Comparison of ENCODE assay signal across 15 cellular contexts in the genomic region with DNA sequence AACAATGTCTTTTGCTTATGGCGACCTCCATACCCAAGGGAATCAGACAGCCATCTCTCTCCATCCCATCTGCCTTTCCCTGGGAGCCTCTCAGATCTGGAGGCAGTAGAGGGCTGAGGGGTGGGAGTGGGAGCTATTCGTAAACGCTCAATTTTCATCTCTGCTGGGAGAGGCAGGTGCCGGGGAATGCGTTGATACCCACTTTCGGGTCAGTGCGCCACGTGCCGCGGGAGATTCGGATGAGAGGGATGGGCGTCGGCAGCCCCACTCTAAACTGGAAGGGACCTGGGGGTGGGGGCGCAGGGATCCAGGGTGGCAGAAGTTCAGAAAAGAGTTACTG. TPM values are rescaled to one million over a fixed set of nuclear protein-coding genes. Genes with fewer than 3 reads are reported as not detected.
DNase-seq lines count a peak whose midpoint lies in the region; ATAC-seq and TF ChIP-seq lines count a peak whose summit lies in the region.
"Had no signal": no experiment of that assay in that cellular context is flagged by ENCODE, and none has a peak within 500 bp of the region (broad histone marks: within the 10 kb centered on the region; RNA-seq: fewer than 3 reads in every experiment).

No MANE protein-coding gene starts in this region.

- peaks cover 0 to 6% of the 10 kb centered on the region in 2 donors for H3K4me1 ChIP-seq in lung (ENCODE audit: control insufficient read depth in 2 of 2, insufficient read depth in 2 of 2, low read length in 2 of 2)

- no peaks in the 10 kb centered on the region for H3K9me3 Mint-ChIP-seq in activated T-cell treated with anti-CD3 and anti-CD28 coated beads, Interleukin-2, amount 50 U/mL, for 72 hours
- no peaks in the 10 kb centered on the region for H3K9me3 Mint-ChIP-seq in activated naive CD8-positive, alpha-beta T cell treated with anti-CD3 and anti-CD28 coated beads for 36 hours
- no peaks in the 10 kb centered on the region for H3K9me3 Mint-ChIP-seq in activated CD8-positive, alpha-beta memory T cell treated with anti-CD3 and anti-CD28 coated beads, Interleukin-2, amount 10 ng/mL, durations not matched to agents 7 days and 5 days (ENCODE audit: low read depth)
- H3K9me3 Mint-ChIP-seq: activated naive CD4-positive, alpha-beta T cell treated with anti-CD3 and anti-CD28 coated beads for 36 hours had no signal

- H3K27ac ChIP-seq in lung (ENCODE audit: low read depth in 1 of 2, low read length in 1 of 2) (peak overlapping the region in 1 of 2 donors; percentile 44), temporal lobe (ENCODE audit: low read depth, low read length) (peak overlapping the region; percentile 40)
- H3K27ac ChIP-seq: SJSA1 had no signal

- H3K27ac Mint-ChIP-seq in activated T-cell treated with anti-CD3 and anti-CD28 coated beads, Interleukin-2, amount 50 U/mL, for 72 hours: no peak overlapping the region
- no peak overlapping the region for H3K27ac Mint-ChIP-seq in activated naive CD8-positive, alpha-beta T cell treated with anti-CD3 and anti-CD28 coated beads for 36 hours
- no peak overlapping the region for H3K27ac Mint-ChIP-seq in activated CD8-positive, alpha-beta memory T cell treated with anti-CD3 and anti-CD28 coated beads, Interleukin-2, amount 10 ng/mL, durations not matched to agents 7 days and 5 days
- H3K27ac Mint-ChIP-seq: activated naive CD4-positive, alpha-beta T cell treated with anti-CD3 and anti-CD28 coated beads for 36 hours had no signal

- no peak for DNase-seq in activated T-cell treated with anti-CD3 and anti-CD28 coated beads, Interleukin-2, amount 50 U/mL, for 72 hours
- no peak for DNase-seq in activated T-cell treated with anti-CD3 and anti-CD28 coated beads for 4 hours
- no peak for DNase-seq in activated naive CD8-positive, alpha-beta T cell treated with anti-CD3 and anti-CD28 coated beads for 36 hours
- DNase-seq in lung (ENCODE audit: low spot score): no peak
- DNase-seq in activated CD8-positive, alpha-beta memory T cell treated with anti-CD3 and anti-CD28 coated beads, Interleukin-2, amount 10 ng/mL, durations not matched to agents 7 days and 5 days: no peak
- DNase-seq in AG20443 (ENCODE audit: low spot score): no peak
- DNase-seq in NCI-H345 treated with DMSO at 0.1 percent for 48 hours (lab: John Stamatoyannopoulos, UW; ENCODE audit: unreplicated experiment): no peak
- DNase-seq: activated CD4-positive, CD25-positive, alpha-beta regulatory T cell treated with anti-CD3 and anti-CD28 coated beads, Interleukin-2, amount 50 U/mL, for 72 hours; activated naive CD4-positive, alpha-beta T cell treated with anti-CD3 and anti-CD28 coated beads for 36 hours; AML-193; GDM1; NCI-H446 had no signal

- ATAC-seq in activated T-cell treated with anti-CD3 and anti-CD28 coated beads, Interleukin-2, amount 50 U/mL, for 72 hours (replicated peaks in 1 of 2): no peak
- ATAC-seq in lung (ENCODE audit: insufficient read depth, low FRiP score): no peak
- ATAC-seq in activated CD8-positive, alpha-beta memory T cell treated with anti-CD3 and anti-CD28 coated beads, Interleukin-2, amount 10 ng/mL, durations not matched to agents 7 days and 5 days: no peak
- ATAC-seq: K562 had no signal

- 31% methylated on average over 14 of the region's 14 CpGs for WGBS in lung, 2 donors

- peak overlapping the region; percentile 35 for H3K4me3 ChIP-seq in lung
- H3K4me3 ChIP-seq: K562 had no signal

- H3K4me1 Mint-ChIP-seq in activated T-cell treated with anti-CD3 and anti-CD28 coated beads, Interleukin-2, amount 50 U/mL, for 72 hours (ENCODE audit: low read depth): peaks cover 15% of the 10 kb centered on the region
- H3K4me1 Mint-ChIP-seq in activated naive CD8-positive, alpha-beta T cell treated with anti-CD3 and anti-CD28 coated beads for 36 hours: peaks cover 5% of the 10 kb centered on the region
- peaks cover 12% of the 10 kb centered on the region for H3K4me1 Mint-ChIP-seq in activated CD8-positive, alpha-beta memory T cell treated with anti-CD3 and anti-CD28 coated beads, Interleukin-2, amount 10 ng/mL, durations not matched to agents 7 days and 5 days

- no peaks in the 10 kb centered on the region for H3K9me3 ChIP-seq in lung (ENCODE audit: control insufficient read depth in 2 of 2, insufficient read depth in 1 of 2, low read length in 1 of 2)
- H3K9me3 ChIP-seq: SJSA1 had no signal

- no peaks in the 10 kb centered on the region for H3K36me3 Mint-ChIP-seq in activated T-cell treated with anti-CD3 and anti-CD28 coated beads, Interleukin-2, amount 50 U/mL, for 72 hours (ENCODE audit: insufficient read depth in 2 of 2)
- H3K36me3 Mint-ChIP-seq in activated naive CD8-positive, alpha-beta T cell treated with anti-CD3 and anti-CD28 coated beads for 36 hours: peaks cover 2% of the 10 kb centered on the region
- no peaks in the 10 kb centered on the region for H3K36me3 Mint-ChIP-seq in activated CD8-positive, alpha-beta memory T cell treated with anti-CD3 and anti-CD28 coated beads, Interleukin-2, amount 10 ng/mL, durations not matched to agents 7 days and 5 days

- H3K4me3 Mint-ChIP-seq in activated T-cell treated with anti-CD3 and anti-CD28 coated beads, Interleukin-2, amount 50 U/mL, for 72 hours: peak overlapping the region; percentile 18 to 56
- peak overlapping the region; percentile 25 for H3K4me3 Mint-ChIP-seq in activated naive CD8-positive, alpha-beta T cell treated with anti-CD3 and anti-CD28 coated beads for 36 hours
- no peak overlapping the region for H3K4me3 Mint-ChIP-seq in activated CD8-positive, alpha-beta memory T cell treated with anti-CD3 and anti-CD28 coated beads, Interleukin-2, amount 10 ng/mL, durations not matched to agents 7 days and 5 days
- H3K4me3 Mint-ChIP-seq: activated naive CD4-positive, alpha-beta T cell treated with anti-CD3 and anti-CD28 coated beads for 36 hours had no signal

- H3K27me3 ChIP-seq in lung (ENCODE audit: control insufficient read depth, insufficient read depth): no peaks in the 10 kb centered on the region

- peaks cover 61% of the 10 kb centered on the region for H3K27me3 Mint-ChIP-seq in activated T-cell treated with anti-CD3 and anti-CD28 coated beads, Interleukin-2, amount 50 U/mL, for 72 hours (ENCODE audit: low read depth)
- peaks cover 63% of the 10 kb centered on the region for H3K27me3 Mint-ChIP-seq in activated naive CD8-positive, alpha-beta T cell treated with anti-CD3 and anti-CD28 coated beads for 36 hours
- peaks cover 57% of the 10 kb centered on the region for H3K27me3 Mint-ChIP-seq in activated CD8-positive, alpha-beta memory T cell treated with anti-CD3 and anti-CD28 coated beads, Interleukin-2, amount 10 ng/mL, durations not matched to agents 7 days and 5 days

- TF ChIP-seq CTCF in lung (IDR thresholded peaks at IDR 0.05; ENCODE audit: control extremely low read depth, extremely low read depth): no peak

- H3K36me3 ChIP-seq in lung (ENCODE audit: control insufficient read depth in 2 of 2, insufficient read depth in 2 of 2, low read length in 2 of 2): no peaks in the 10 kb centered on the region
- H3K36me3 ChIP-seq: SJSA1 had no signal

- CTCF ChIA-PET in activated CD8-positive, alpha-beta memory T cell treated with anti-CD3 and anti-CD28 coated beads, Interleukin-2, amount 10 ng/mL, durations not matched to agents 7 days and 5 days (lab: Charles Lee): interaction anchor here (1.0 to 16.1 kb wide), 3 partner anchors 11 to 433 kb away, joined by 3 to 286 read pairs (median 15); no protein-coding TSS in a partner anchor

RNA-seq across cellular contexts. Expression of a gene that starts 1.4 kb away (rescaled TPM):
- total RNA-seq in activated T-cell treated with anti-CD3 and anti-CD28 coated beads, Interleukin-2, amount 50 U/mL, for 72 hours: not detected
- not detected for total RNA-seq in activated naive CD8-positive, alpha-beta T cell treated with anti-CD3 and anti-CD28 coated beads for 36 hours
- total RNA-seq in lung: 10 to 100 TPM; 11.3 to 47.7 TPM
- polyA plus RNA-seq in lung: 10 to 100 TPM; 18.3 to 25.9 TPM
- total RNA-seq in temporal lobe: 2.0 TPM
- total RNA-seq in activated CD8-positive, alpha-beta memory T cell treated with anti-CD3 and anti-CD28 coated beads, Interleukin-2, amount 10 ng/mL, durations not matched to agents 7 days and 5 days: not detected
- total RNA-seq: activated naive CD4-positive, alpha-beta T cell treated with anti-CD3 and anti-CD28 coated beads for 36 hours; K562 had no signal
- polyA plus RNA-seq: K562 had no signal

RNA-seq across cellular contexts. Expression of a gene that starts 21.4 kb away (rescaled TPM):
- under 1 TPM; 0.05 to 0.07 TPM for total RNA-seq in activated T-cell treated with anti-CD3 and anti-CD28 coated beads, Interleukin-2, amount 50 U/mL, for 72 hours
- total RNA-seq in activated naive CD8-positive, alpha-beta T cell treated with anti-CD3 and anti-CD28 coated beads for 36 hours: not detected
- total RNA-seq in lung: 10 to 100 TPM; 17.6 to 22.9 TPM
- polyA plus RNA-seq in lung: 1 to 10 TPM; 4.4 to 9.0 TPM
- 2.5 TPM for total RNA-seq in temporal lobe
- total RNA-seq in activated CD8-positive, alpha-beta memory T cell treated with anti-CD3 and anti-CD28 coated beads, Interleukin-2, amount 10 ng/mL, durations not matched to agents 7 days and 5 days: not detected
- total RNA-seq: activated naive CD4-positive, alpha-beta T cell treated with anti-CD3 and anti-CD28 coated beads for 36 hours had no signal
- polyA plus RNA-seq: K562 had no signal
